1 cellular context compared by ENCODE assay signal in genomic region chr3:49801160-49801559, GRCh38.
A peak's percentile ranks its signal among the peaks of the same experiment; 100 is the strongest.
TF ChIP-seq lines count a peak whose summit lies in the region.

No MANE protein-coding gene starts in this region.

TF ChIP-seq in HepG2, 621 proteins besides CTCF, POLR2A, EP300 and RAD21:
- TF ChIP-seq ZNF713 (CRISPR knock-in tag; IDR thresholded peaks at IDR 0.05) (no peak), KLF11 (CRISPR knock-in tag; IDR thresholded peaks at IDR 0.05) (no peak), NPAS2 (CRISPR knock-in tag; IDR thresholded peaks at IDR 0.05; ENCODE audit: borderline replicate concordance) (no peak), PRMT3 (CRISPR knock-in tag; IDR thresholded peaks at IDR 0.05; ENCODE audit: borderline replicate concordance, low read depth) (no peak), ZNF605 (CRISPR knock-in tag; IDR thresholded peaks at IDR 0.05) (no peak), DNMT1 (CRISPR knock-in tag; IDR thresholded peaks at IDR 0.05) (no peak), ZNF878 (CRISPR knock-in tag; IDR thresholded peaks at IDR 0.05) (no peak), KLF15 (CRISPR knock-in tag; IDR thresholded peaks at IDR 0.05; ENCODE audit: borderline replicate concordance) (no peak), GZF1 (CRISPR knock-in tag; IDR thresholded peaks at IDR 0.05) (no peak), MAFF (IDR thresholded peaks at IDR 0.05; ENCODE audit: low read depth, low read length) (no peak), LCORL (IDR thresholded peaks at IDR 0.05) (no peak), LCORL (CRISPR knock-in tag; IDR thresholded peaks at IDR 0.05) (0 out of 2 replicates have a peak, but pooled peaks have one; percentile 23), TEF (CRISPR knock-in tag; IDR thresholded peaks at IDR 0.05) (no peak), HNF1A (IDR thresholded peaks at IDR 0.05; ENCODE audit: low read depth) (no peak), HNF1A (CRISPR knock-in tag; IDR thresholded peaks at IDR 0.05; ENCODE audit: borderline replicate concordance) (no peak), ZNF354B (CRISPR knock-in tag; IDR thresholded peaks at IDR 0.05) (no peak), SIN3B (IDR thresholded peaks at IDR 0.05; ENCODE audit: low read length) (no peak), ETV5 (CRISPR knock-in tag; IDR thresholded peaks at IDR 0.05; ENCODE audit: borderline replicate concordance) (no peak), KDM2A (CRISPR knock-in tag; IDR thresholded peaks at IDR 0.05; ENCODE audit: borderline replicate concordance, low read depth) (no peak), POGZ (CRISPR knock-in tag; IDR thresholded peaks at IDR 0.05) (no peak), ZFP41 (CRISPR knock-in tag; IDR thresholded peaks at IDR 0.05; ENCODE audit: borderline replicate concordance) (no peak), NFIB (CRISPR knock-in tag; IDR thresholded peaks at IDR 0.05; ENCODE audit: borderline replicate concordance) (no peak), ATF7 (IDR thresholded peaks at IDR 0.05) (no peak), ATF7 (CRISPR knock-in tag; IDR thresholded peaks at IDR 0.05) (no peak), SSRP1 (CRISPR knock-in tag; IDR thresholded peaks at IDR 0.05) (no peak), ZNF746 (CRISPR knock-in tag; IDR thresholded peaks at IDR 0.05) (no peak), CSRNP2 (CRISPR knock-in tag; conservative IDR thresholded peaks at IDR 0.05; ENCODE audit: low read depth) (no peak), HMG20A (CRISPR knock-in tag; IDR thresholded peaks at IDR 0.05; ENCODE audit: borderline replicate concordance) (no peak), ZNF276 (CRISPR knock-in tag; IDR thresholded peaks at IDR 0.05; ENCODE audit: low read depth) (no peak), ZNF639 (CRISPR knock-in tag; conservative IDR thresholded peaks at IDR 0.05) (no peak), SOX6 (IDR thresholded peaks at IDR 0.05) (no peak), SOX6 (CRISPR knock-in tag; IDR thresholded peaks at IDR 0.05) (0 out of 2 replicates have a peak, but pooled peaks have one; percentile 25), ZNF572 (CRISPR knock-in tag; IDR thresholded peaks at IDR 0.05) (no peak), ZNF282 (IDR thresholded peaks at IDR 0.05; ENCODE audit: partially characterized antibody) (no peak), PRDM10 (CRISPR knock-in tag; IDR thresholded peaks at IDR 0.05; ENCODE audit: low read depth) (0 out of 2 replicates have a peak, but pooled peaks have one; percentile 12), HNF4G (IDR thresholded peaks at IDR 0.05; ENCODE audit: borderline replicate concordance, low read depth, low read length) (0 out of 2 replicates have a peak, but pooled peaks have one; percentile 22), HNF4G (CRISPR knock-in tag; IDR thresholded peaks at IDR 0.05; ENCODE audit: borderline replicate concordance, low read depth) (no peak), HCFC1 (IDR thresholded peaks at IDR 0.05; ENCODE audit: low read depth, low read length) (no peak), MXD1 (CRISPR knock-in tag; IDR thresholded peaks at IDR 0.05) (no peak), HOXD1 (CRISPR knock-in tag; IDR thresholded peaks at IDR 0.05) (no peak), SALL1 (CRISPR knock-in tag; IDR thresholded peaks at IDR 0.05) (peak; percentile 13; the same call in 1 of the 2 replicates), ZNF678 (CRISPR knock-in tag; IDR thresholded peaks at IDR 0.05) (no peak), THRA (CRISPR knock-in tag; IDR thresholded peaks at IDR 0.05; ENCODE audit: borderline replicate concordance) (no peak)
